Comparison of ENCODE assay signal across 1 cellular context in the genomic region with DNA sequence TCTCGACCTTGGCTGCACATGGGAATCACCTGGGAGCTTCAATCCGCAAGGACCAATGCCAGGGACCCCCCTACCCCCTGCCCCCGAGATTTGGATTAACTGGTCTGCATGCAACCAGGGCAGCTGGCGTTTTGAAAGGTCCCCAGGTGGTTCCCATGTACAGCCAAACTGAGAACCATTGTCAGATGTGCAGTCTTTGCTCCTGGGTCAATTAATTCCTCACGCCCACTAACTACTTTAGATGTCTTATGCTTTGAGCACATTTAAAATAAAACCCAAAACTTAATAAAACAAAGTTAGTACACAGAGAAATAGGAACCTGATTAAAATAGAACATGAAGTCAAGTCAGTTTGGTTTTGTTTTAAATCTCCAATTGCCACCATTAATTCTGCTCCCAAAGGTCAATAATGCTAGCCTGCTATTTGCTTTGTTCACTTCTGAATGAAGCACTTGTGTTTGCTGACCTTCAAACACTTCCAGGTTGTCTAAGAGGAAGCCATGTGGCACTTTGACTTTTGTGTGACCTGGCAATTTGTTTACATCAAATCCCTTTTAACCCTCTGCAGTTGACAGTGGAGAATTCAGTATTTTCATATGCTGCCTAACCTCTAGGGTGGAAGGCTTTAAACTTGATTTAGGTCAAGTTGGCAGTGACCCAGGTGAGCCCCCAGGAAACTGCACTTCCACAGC.
A peak's percentile ranks its signal among the peaks of the same experiment; 100 is the strongest.
TF ChIP-seq lines count a peak whose summit lies in the region.

No MANE protein-coding gene starts in this region.

TF ChIP-seq in HepG2, 621 proteins besides CTCF, POLR2A, EP300 and RAD21 (continued from another document and continues in another):
- TF ChIP-seq ETV5 (CRISPR knock-in tag; IDR thresholded peaks at IDR 0.05; ENCODE audit: borderline replicate concordance): peak; percentile 52; the same call in 1 of the 2 replicates
- peak; percentile 19; the same call in 1 of the 2 replicates for TF ChIP-seq SOX13 (IDR thresholded peaks at IDR 0.05)
- peak in 1 of 2 experiments; percentile 82; a peak in 2 of 4 replicates for TF ChIP-seq SOX13 (CRISPR knock-in tag; conservative IDR thresholded peaks at IDR 0.05 in 1 of 2, IDR thresholded peaks at IDR 0.05 in 1 of 2)
- no peak; the same call in 1 of the 2 replicates for TF ChIP-seq POGZ (CRISPR knock-in tag; IDR thresholded peaks at IDR 0.05)
- TF ChIP-seq GABPB1 (CRISPR knock-in tag; IDR thresholded peaks at IDR 0.05): peak; percentile 62
- TF ChIP-seq TFE3 (CRISPR knock-in tag; IDR thresholded peaks at IDR 0.05): peak; percentile 62; the same call in 1 of the 2 replicates
- TF ChIP-seq EHMT2 (IDR thresholded peaks at IDR 0.05; ENCODE audit: borderline replicate concordance, low read depth, low read length): peak; percentile 80; the same call in 1 of the 2 replicates
- TF ChIP-seq BCL6 (CRISPR knock-in tag; IDR thresholded peaks at IDR 0.05): peak; percentile 72
- 0 out of 2 replicates have a peak, but pooled peaks have one; percentile 35 for TF ChIP-seq SKIL (CRISPR knock-in tag; IDR thresholded peaks at IDR 0.05; ENCODE audit: borderline replicate concordance)
- TF ChIP-seq RBFOX2 (IDR thresholded peaks at IDR 0.05; ENCODE audit: low read depth, low read length): no peak
- 0 out of 2 replicates have a peak, but pooled peaks have one; percentile 32 for TF ChIP-seq ZNF605 (CRISPR knock-in tag; IDR thresholded peaks at IDR 0.05)
- no peak for TF ChIP-seq ZFP37 (CRISPR knock-in tag; IDR thresholded peaks at IDR 0.05; ENCODE audit: borderline replicate concordance)
- no peak for TF ChIP-seq SOX6 (IDR thresholded peaks at IDR 0.05)
- peak; percentile 80 for TF ChIP-seq SOX6 (CRISPR knock-in tag; IDR thresholded peaks at IDR 0.05)
- TF ChIP-seq, protein P1, sequence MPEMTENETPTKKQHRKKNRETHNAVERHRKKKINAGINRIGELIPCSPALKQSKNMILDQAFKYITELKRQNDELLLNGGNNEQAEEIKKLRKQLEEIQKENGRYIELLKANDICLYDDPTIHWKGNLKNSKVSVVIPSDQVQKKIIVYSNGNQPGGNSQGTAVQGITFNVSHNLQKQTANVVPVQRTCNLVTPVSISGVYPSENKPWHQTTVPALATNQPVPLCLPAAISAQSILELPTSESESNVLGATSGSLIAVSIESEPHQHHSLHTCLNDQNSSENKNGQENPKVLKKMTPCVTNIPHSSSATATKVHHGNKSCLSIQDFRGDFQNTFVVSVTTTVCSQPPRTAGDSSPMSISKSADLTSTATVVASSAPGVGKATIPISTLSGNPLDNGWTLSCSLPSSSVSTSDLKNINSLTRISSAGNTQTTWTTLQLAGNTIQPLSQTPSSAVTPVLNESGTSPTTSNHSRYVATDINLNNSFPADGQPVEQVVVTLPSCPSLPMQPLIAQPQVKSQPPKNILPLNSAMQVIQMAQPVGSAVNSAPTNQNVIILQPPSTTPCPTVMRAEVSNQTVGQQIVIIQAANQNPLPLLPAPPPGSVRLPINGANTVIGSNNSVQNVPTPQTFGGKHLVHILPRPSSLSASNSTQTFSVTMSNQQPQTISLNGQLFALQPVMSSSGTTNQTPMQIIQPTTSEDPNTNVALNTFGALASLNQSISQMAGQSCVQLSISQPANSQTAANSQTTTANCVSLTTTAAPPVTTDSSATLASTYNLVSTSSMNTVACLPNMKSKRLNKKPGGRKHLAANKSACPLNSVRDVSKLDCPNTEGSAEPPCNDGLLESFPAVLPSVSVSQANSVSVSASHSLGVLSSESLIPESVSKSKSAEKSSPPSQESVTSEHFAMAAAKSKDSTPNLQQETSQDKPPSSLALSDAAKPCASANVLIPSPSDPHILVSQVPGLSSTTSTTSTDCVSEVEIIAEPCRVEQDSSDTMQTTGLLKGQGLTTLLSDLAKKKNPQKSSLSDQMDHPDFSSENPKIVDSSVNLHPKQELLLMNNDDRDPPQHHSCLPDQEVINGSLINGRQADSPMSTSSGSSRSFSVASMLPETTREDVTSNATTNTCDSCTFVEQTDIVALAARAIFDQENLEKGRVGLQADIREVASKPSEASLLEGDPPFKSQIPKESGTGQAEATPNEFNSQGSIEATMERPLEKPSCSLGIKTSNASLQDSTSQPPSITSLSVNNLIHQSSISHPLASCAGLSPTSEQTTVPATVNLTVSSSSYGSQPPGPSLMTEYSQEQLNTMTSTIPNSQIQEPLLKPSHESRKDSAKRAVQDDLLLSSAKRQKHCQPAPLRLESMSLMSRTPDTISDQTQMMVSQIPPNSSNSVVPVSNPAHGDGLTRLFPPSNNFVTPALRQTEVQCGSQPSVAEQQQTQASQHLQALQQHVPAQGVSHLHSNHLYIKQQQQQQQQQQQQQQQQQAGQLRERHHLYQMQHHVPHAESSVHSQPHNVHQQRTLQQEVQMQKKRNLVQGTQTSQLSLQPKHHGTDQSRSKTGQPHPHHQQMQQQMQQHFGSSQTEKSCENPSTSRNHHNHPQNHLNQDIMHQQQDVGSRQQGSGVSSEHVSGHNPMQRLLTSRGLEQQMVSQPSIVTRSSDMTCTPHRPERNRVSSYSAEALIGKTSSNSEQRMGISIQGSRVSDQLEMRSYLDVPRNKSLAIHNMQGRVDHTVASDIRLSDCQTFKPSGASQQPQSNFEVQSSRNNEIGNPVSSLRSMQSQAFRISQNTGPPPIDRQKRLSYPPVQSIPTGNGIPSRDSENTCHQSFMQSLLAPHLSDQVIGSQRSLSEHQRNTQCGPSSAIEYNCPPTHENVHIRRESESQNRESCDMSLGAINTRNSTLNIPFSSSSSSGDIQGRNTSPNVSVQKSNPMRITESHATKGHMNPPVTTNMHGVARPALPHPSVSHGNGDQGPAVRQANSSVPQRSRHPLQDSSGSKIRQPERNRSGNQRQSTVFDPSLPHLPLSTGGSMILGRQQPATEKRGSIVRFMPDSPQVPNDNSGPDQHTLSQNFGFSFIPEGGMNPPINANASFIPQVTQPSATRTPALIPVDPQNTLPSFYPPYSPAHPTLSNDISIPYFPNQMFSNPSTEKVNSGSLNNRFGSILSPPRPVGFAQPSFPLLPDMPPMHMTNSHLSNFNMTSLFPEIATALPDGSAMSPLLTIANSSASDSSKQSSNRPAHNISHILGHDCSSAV (CRISPR knock-in tag; IDR thresholded peaks at IDR 0.05; ENCODE audit: borderline replicate concordance): no peak
- TF ChIP-seq ZNF446 (CRISPR knock-in tag; IDR thresholded peaks at IDR 0.05): no peak
- peak; percentile 39; the same call in 1 of the 2 replicates for TF ChIP-seq SALL1 (CRISPR knock-in tag; IDR thresholded peaks at IDR 0.05)
- TF ChIP-seq HDAC2 (CRISPR knock-in tag; IDR thresholded peaks at IDR 0.05): peak; percentile 38; the same call in 1 of the 2 replicates
- TF ChIP-seq NR2C2 (CRISPR knock-in tag; IDR thresholded peaks at IDR 0.05; ENCODE audit: borderline replicate concordance): peak; percentile 93
- peak; percentile 70 for TF ChIP-seq NR2F2 (IDR thresholded peaks at IDR 0.05; ENCODE audit: borderline replicate concordance, low read depth)
- no peak for TF ChIP-seq ZNF12 (CRISPR knock-in tag; IDR thresholded peaks at IDR 0.05)
- no peak for TF ChIP-seq AGO2 (optimal IDR thresholded peaks at IDR 0.05; ENCODE audit: low read depth, low read length)
- peak; percentile 45 for TF ChIP-seq SAP130 (CRISPR knock-in tag; IDR thresholded peaks at IDR 0.05; ENCODE audit: low read depth)
- no peak for TF ChIP-seq ZNF709 (CRISPR knock-in tag; IDR thresholded peaks at IDR 0.05)
- no peak for TF ChIP-seq ZNF572 (CRISPR knock-in tag; IDR thresholded peaks at IDR 0.05)
- peak; percentile 52; the same call in 1 of the 2 replicates for TF ChIP-seq THAP11 (CRISPR knock-in tag; IDR thresholded peaks at IDR 0.05)
- TF ChIP-seq ZNF569 (CRISPR knock-in tag; IDR thresholded peaks at IDR 0.05; ENCODE audit: borderline replicate concordance): no peak
- TF ChIP-seq KDM5B (CRISPR knock-in tag; IDR thresholded peaks at IDR 0.05; ENCODE audit: borderline replicate concordance): no peak
- TF ChIP-seq FOXJ3 (CRISPR knock-in tag; IDR thresholded peaks at IDR 0.05; ENCODE audit: borderline replicate concordance): no peak
- TF ChIP-seq SMAD9 (CRISPR knock-in tag; IDR thresholded peaks at IDR 0.05): no peak
- TF ChIP-seq NR2F6 (IDR thresholded peaks at IDR 0.05): peak; percentile 75
- TF ChIP-seq NR2F6 (CRISPR knock-in tag; IDR thresholded peaks at IDR 0.05): peak; percentile 77
- TF ChIP-seq BATF2 (CRISPR knock-in tag; IDR thresholded peaks at IDR 0.05): no peak
- TF ChIP-seq HHEX (CRISPR knock-in tag; IDR thresholded peaks at IDR 0.05): peak; percentile 50; the same call in 1 of the 2 replicates
- TF ChIP-seq, protein P2, sequence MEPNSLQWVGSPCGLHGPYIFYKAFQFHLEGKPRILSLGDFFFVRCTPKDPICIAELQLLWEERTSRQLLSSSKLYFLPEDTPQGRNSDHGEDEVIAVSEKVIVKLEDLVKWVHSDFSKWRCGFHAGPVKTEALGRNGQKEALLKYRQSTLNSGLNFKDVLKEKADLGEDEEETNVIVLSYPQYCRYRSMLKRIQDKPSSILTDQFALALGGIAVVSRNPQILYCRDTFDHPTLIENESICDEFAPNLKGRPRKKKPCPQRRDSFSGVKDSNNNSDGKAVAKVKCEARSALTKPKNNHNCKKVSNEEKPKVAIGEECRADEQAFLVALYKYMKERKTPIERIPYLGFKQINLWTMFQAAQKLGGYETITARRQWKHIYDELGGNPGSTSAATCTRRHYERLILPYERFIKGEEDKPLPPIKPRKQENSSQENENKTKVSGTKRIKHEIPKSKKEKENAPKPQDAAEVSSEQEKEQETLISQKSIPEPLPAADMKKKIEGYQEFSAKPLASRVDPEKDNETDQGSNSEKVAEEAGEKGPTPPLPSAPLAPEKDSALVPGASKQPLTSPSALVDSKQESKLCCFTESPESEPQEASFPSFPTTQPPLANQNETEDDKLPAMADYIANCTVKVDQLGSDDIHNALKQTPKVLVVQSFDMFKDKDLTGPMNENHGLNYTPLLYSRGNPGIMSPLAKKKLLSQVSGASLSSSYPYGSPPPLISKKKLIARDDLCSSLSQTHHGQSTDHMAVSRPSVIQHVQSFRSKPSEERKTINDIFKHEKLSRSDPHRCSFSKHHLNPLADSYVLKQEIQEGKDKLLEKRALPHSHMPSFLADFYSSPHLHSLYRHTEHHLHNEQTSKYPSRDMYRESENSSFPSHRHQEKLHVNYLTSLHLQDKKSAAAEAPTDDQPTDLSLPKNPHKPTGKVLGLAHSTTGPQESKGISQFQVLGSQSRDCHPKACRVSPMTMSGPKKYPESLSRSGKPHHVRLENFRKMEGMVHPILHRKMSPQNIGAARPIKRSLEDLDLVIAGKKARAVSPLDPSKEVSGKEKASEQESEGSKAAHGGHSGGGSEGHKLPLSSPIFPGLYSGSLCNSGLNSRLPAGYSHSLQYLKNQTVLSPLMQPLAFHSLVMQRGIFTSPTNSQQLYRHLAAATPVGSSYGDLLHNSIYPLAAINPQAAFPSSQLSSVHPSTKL (CRISPR knock-in tag; IDR thresholded peaks at IDR 0.05): peak; percentile 82
- no peak for TF ChIP-seq STAG1 (CRISPR knock-in tag; IDR thresholded peaks at IDR 0.05)
- peak; percentile 58 for TF ChIP-seq ZMYM4 (CRISPR knock-in tag; IDR thresholded peaks at IDR 0.05)
- TF ChIP-seq ELF1 (CRISPR knock-in tag; IDR thresholded peaks at IDR 0.05): 0 out of 2 replicates have a peak, but pooled peaks have one; percentile 9
- TF ChIP-seq LBX2 (CRISPR knock-in tag; IDR thresholded peaks at IDR 0.05; ENCODE audit: borderline replicate concordance): no peak
- no peak for TF ChIP-seq GABPA (IDR thresholded peaks at IDR 0.05; ENCODE audit: low read depth, low read length)
- TF ChIP-seq GABPA (CRISPR knock-in tag; IDR thresholded peaks at IDR 0.05; ENCODE audit: low read depth): peak; percentile 82
- TF ChIP-seq TCF7 (IDR thresholded peaks at IDR 0.05; ENCODE audit: low read depth): peak; percentile 43; the same call in 1 of the 2 replicates
- peak; percentile 45; the same call in 1 of the 2 replicates for TF ChIP-seq NCOR1 (IDR thresholded peaks at IDR 0.05; ENCODE audit: borderline replicate concordance, low read length)
